17 cellular contexts compared by ENCODE assay signal in the genomic region with DNA sequence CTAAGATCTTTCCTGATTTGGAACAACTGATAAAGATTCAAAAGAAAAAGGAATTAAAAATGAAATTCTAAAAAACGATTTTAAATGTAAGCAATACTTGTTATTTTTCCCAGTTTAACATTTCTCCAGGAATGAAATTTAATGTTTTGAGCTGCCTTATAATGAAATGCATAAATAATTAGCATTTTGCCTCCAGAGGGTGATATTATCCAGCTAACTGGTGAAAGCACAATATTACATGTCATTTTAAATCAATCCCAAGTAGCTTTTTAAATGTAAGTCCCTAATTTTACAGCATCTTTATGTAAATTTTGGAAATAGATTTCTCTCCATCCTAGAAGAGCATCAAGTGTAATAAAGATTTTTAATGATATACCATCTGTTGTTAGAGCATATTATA.
"Had no signal": no experiment of that assay in that cellular context is flagged by ENCODE, and none has a peak within 500 bp of the region (broad histone marks: within the 10 kb centered on the region; RNA-seq: fewer than 3 reads in every experiment).

No MANE protein-coding gene starts in this region.

- ATAC-seq: heart left ventricle; left colon; left ventricle myocardium superior; psoas muscle; right lobe of liver; stimulated activated effector memory CD8-positive, alpha-beta T cell treated with anti-CD3 and anti-CD28 coated beads, Interleukin-12 subunit alpha, Interleukin-12 subunit beta, amount 100 ng/mL, for 72 hours had no signal

- H3K36me3 ChIP-seq: heart left ventricle, neutrophil, right lobe of liver, tibial nerve had no signal

- H3K27me3 ChIP-seq: heart left ventricle, neutrophil, right lobe of liver, tibial nerve had no signal

- H3K27ac ChIP-seq: coronary artery, heart left ventricle, neutrophil, psoas muscle, right lobe of liver, tibial nerve had no signal

- DNase-seq: effector CD4-positive, alpha-beta T cell; endodermal cell; heart left ventricle; hippocampal formation; left colon; left ventricle myocardium superior; psoas muscle; retina; right lobe of liver; stimulated activated CD4-positive, alpha-beta T cell treated with anti-CD3 and anti-CD28 coated beads, Interleukin-4, amount 100 ng/mL, for 1 hour; stimulated activated CD8-positive, alpha-beta memory T cell treated with anti-CD3 and anti-CD28 coated beads, Interleukin-4, amount 100 ng/mL, for 48 hours had no signal

- H3K9me3 ChIP-seq: neutrophil, psoas muscle, right lobe of liver had no signal

- H3K27ac Mint-ChIP-seq: endodermal cell; naive thymus-derived CD8-positive, alpha-beta T cell; stimulated activated effector memory CD8-positive, alpha-beta T cell treated with anti-CD3 and anti-CD28 coated beads, Interleukin-12 subunit alpha, Interleukin-12 subunit beta, amount 100 ng/mL, for 72 hours; stimulated activated naive CD8-positive, alpha-beta T cell treated with anti-CD3 and anti-CD28 coated beads, Interleukin-15, Interleukin-2, amounts not matched to agents 100 ng/mL and 50 ng/mL, for 24 hours had no signal

- H3K4me3 ChIP-seq: coronary artery, heart left ventricle, psoas muscle, right lobe of liver, tibial nerve had no signal

- H3K36me3 Mint-ChIP-seq: naive thymus-derived CD8-positive, alpha-beta T cell; stimulated activated effector memory CD8-positive, alpha-beta T cell treated with anti-CD3 and anti-CD28 coated beads, Interleukin-12 subunit alpha, Interleukin-12 subunit beta, amount 100 ng/mL, for 72 hours had no signal

- H3K4me1 Mint-ChIP-seq: endodermal cell; naive thymus-derived CD8-positive, alpha-beta T cell; stimulated activated effector memory CD8-positive, alpha-beta T cell treated with anti-CD3 and anti-CD28 coated beads, Interleukin-12 subunit alpha, Interleukin-12 subunit beta, amount 100 ng/mL, for 72 hours had no signal

- H3K4me3 Mint-ChIP-seq: endodermal cell; naive thymus-derived CD8-positive, alpha-beta T cell; stimulated activated effector memory CD8-positive, alpha-beta T cell treated with anti-CD3 and anti-CD28 coated beads, Interleukin-12 subunit alpha, Interleukin-12 subunit beta, amount 100 ng/mL, for 72 hours; stimulated activated naive CD8-positive, alpha-beta T cell treated with anti-CD3 and anti-CD28 coated beads, Interleukin-15, Interleukin-2, amounts not matched to agents 100 ng/mL and 50 ng/mL, for 24 hours had no signal

- H3K27me3 Mint-ChIP-seq: naive thymus-derived CD8-positive, alpha-beta T cell; stimulated activated naive CD8-positive, alpha-beta T cell treated with anti-CD3 and anti-CD28 coated beads, Interleukin-15, Interleukin-2, amounts not matched to agents 100 ng/mL and 50 ng/mL, for 24 hours had no signal

- H3K9me3 Mint-ChIP-seq: endodermal cell had no signal

- H3K4me1 ChIP-seq: heart left ventricle, psoas muscle, right lobe of liver, tibial nerve had no signal
